Comparison of ENCODE assay signal across 15 cellular contexts in the genomic region with DNA sequence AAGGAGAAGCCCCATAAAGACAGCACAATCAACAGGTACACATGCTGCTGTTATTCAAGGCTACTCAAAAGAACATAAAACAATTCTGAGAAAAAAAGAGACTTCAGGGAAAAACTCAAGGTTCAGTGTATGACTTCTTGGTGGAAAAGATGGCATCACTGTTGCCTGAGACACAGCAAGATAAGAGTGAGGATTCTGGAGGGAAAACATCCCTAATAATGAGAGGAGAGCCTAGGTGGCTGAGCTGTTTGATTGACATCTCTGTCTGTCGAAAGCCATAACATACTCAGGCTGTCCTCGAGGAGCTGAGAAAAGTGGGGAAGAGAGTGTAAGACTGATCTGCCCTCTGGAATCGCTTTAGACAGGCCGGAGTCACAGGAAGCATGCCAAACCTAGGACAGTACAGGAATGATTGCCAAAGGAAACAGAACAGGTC.
DNase-seq lines count a peak whose midpoint lies in the region; FAIRE-seq and TF ChIP-seq lines count a peak whose summit lies in the region.
"Had no signal": no experiment of that assay in that cellular context is flagged by ENCODE, and none has a peak within 500 bp of the region (broad histone marks: within the 10 kb centered on the region; RNA-seq: fewer than 3 reads in every experiment).

No MANE protein-coding gene starts in this region.

- H3K27me3 ChIP-seq in bronchial epithelial cell (ENCODE audit: control insufficient read depth, insufficient read depth, low read length) (no peaks in the 10 kb centered on the region), osteoblast (ENCODE audit: insufficient read depth, low read length) (no peaks in the 10 kb centered on the region)
- H3K27me3 ChIP-seq: cardiac muscle cell, ovary, uterus had no signal

- H4K20me1 ChIP-seq in osteoblast (ENCODE audit: insufficient read depth, low read length): no peaks in the 10 kb centered on the region

- peak overlapping the region; percentile 91 for H3K27ac ChIP-seq in osteoblast (ENCODE audit: low read depth, low read length)
- H3K27ac ChIP-seq: C4-2B, cardiac muscle cell, ovary, uterus had no signal

- TF ChIP-seq CTCF in bronchial epithelial cell (IDR thresholded peaks at IDR 0.05; ENCODE audit: insufficient read depth, low read length, severe bottlenecking): no peak
- no peak for TF ChIP-seq CTCF in osteoblast (IDR thresholded peaks at IDR 0.05; ENCODE audit: extremely low read depth, low read depth, low read length)

- H2AFZ ChIP-seq in osteoblast (ENCODE audit: low read length): peak overlapping the region; percentile 38

- H3K4me3 ChIP-seq in bronchial epithelial cell (ENCODE audit: low read depth, low read length) (no peak overlapping the region), osteoblast (ENCODE audit: insufficient read depth, low read length) (no peak overlapping the region)
- H3K4me3 ChIP-seq: cardiac muscle cell, mucosa of descending colon, ovary, uterus had no signal

- H3K4me1 ChIP-seq in osteoblast (ENCODE audit: insufficient read depth, low read length): peaks cover 50% of the 10 kb centered on the region

- no peak for FAIRE-seq in bronchial epithelial cell (lab: Jason Lieb, UNC)
- FAIRE-seq: H54 had no signal

- peak; percentile 50 for DNase-seq in Daoy (ENCODE audit: low read depth)
- DNase-seq in M059J (ENCODE audit: low read depth): peak; percentile 64
- DNase-seq in bronchial epithelial cell (ENCODE audit: low read depth): peak; percentile 19
- no peak for DNase-seq in osteoblast (ENCODE audit: insufficient read length, low spot score, missing footprints)
- DNase-seq in GM03348 (ENCODE audit: low spot score): no peak
- DNase-seq in NCI-H128 (lab: John Stamatoyannopoulos, UW; ENCODE audit: unreplicated experiment): no peak
- no peak for DNase-seq in AG20443 (ENCODE audit: low spot score)
- DNase-seq: immature natural killer cell, mucosa of descending colon, NCI-H1105, ovary, uterus had no signal

- H3K4me2 ChIP-seq in osteoblast (ENCODE audit: insufficient read depth, low read length): no peak overlapping the region

- H3K9me3 ChIP-seq in osteoblast (ENCODE audit: low read depth, low read length): no peaks in the 10 kb centered on the region
- H3K9me3 ChIP-seq: mucosa of descending colon, ovary, uterus had no signal

- no peaks in the 10 kb centered on the region for H3K79me2 ChIP-seq in osteoblast (ENCODE audit: insufficient read depth, low read length)

- H3K36me3 ChIP-seq in bronchial epithelial cell (ENCODE audit: control insufficient read depth, insufficient read depth, low read length) (no peaks in the 10 kb centered on the region), osteoblast (ENCODE audit: insufficient read depth, low read length) (no peaks in the 10 kb centered on the region)
- H3K36me3 ChIP-seq: cardiac muscle cell, ovary, uterus had no signal

Comparison
In these comparisons a context has a peak if more than half of its experiments do, and no peak if none do; other contexts are left out.
1. DNase-seq: peak in Daoy (single experiment), M059J (single experiment) and bronchial epithelial cell (single experiment); none in osteoblast (single experiment), GM03348 (single experiment), NCI-H128 (single experiment) and AG20443 (single experiment).